Comparison of ENCODE assay signal across 14 cellular contexts in the genomic region with DNA sequence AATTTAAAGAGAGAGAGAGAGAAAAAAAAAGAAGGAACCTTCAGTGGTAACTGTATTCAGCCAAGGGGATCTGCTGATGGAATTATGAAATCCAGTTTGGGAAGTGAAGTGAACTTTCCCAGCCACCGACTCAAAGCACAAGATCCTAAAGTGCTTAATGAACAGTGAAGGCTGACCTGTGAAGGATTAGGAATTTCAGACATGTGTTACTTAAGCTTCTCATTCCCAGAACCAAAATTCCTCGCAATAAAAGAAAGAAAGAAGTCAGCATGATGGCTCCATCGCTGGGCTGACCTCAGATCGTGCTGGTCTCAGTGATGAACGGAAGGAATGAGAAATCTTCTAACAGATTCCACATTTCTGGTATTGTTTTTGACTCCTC.
DNase-seq lines count a peak whose midpoint lies in the region; TF ChIP-seq lines count a peak whose summit lies in the region.
"Had no signal": no experiment of that assay in that cellular context is flagged by ENCODE, and none has a peak within 500 bp of the region (broad histone marks: within the 10 kb centered on the region; RNA-seq: fewer than 3 reads in every experiment).

No MANE protein-coding gene starts in this region.

- POLR2A ChIA-PET in AG04450 (lab: Yijun Ruan, JAX): no interaction called here

- TF ChIP-seq POLR2A in prostate gland (IDR thresholded peaks at IDR 0.05): no peak

- H3K36me3 Mint-ChIP-seq in nephron (ENCODE audit: low read depth): no peaks in the 10 kb centered on the region
- H3K36me3 Mint-ChIP-seq: immature natural killer cell had no signal

- peaks cover 4% of the 10 kb centered on the region for H3K27me3 Mint-ChIP-seq in nephron (ENCODE audit: low read depth)

- no peak overlapping the region for H3K9ac ChIP-seq in HUES48 (ENCODE audit: low read depth, low read length)

- no peak overlapping the region for H3K4me3 Mint-ChIP-seq in nephron
- H3K4me3 Mint-ChIP-seq: activated naive CD4-positive, alpha-beta T cell treated with anti-CD3 and anti-CD28 coated beads for 36 hours; immature natural killer cell had no signal

- H3K4me1 ChIP-seq in HUES48 (ENCODE audit: control insufficient read depth, insufficient read depth, low read length): peaks cover 26% of the 10 kb centered on the region
- no peaks in the 10 kb centered on the region for H3K4me1 ChIP-seq in prostate gland (replicated peaks)
- H3K4me1 ChIP-seq: uterus had no signal

- no peaks in the 10 kb centered on the region for H3K9me3 Mint-ChIP-seq in nephron
- H3K9me3 Mint-ChIP-seq: activated naive CD4-positive, alpha-beta T cell treated with anti-CD3 and anti-CD28 coated beads for 36 hours had no signal

- no peak for TF ChIP-seq CTCF in AG04450 (IDR thresholded peaks at IDR 0.05; ENCODE audit: low read depth, low read length)
- no peak for TF ChIP-seq CTCF in nephron (IDR thresholded peaks at IDR 0.05; ENCODE audit: unreplicated experiment in 3 of 3)
- no peak for TF ChIP-seq CTCF in prostate gland (IDR thresholded peaks at IDR 0.05)

- CTCF ChIA-PET in AG04450 (lab: Charles Lee): no interaction called here

- H3K4me1 Mint-ChIP-seq in nephron: peaks cover 12% of the 10 kb centered on the region
- H3K4me1 Mint-ChIP-seq: immature natural killer cell had no signal

- H3K4me3 ChIP-seq in AG04450 (ENCODE audit: low read depth, low read length) (no peak overlapping the region), HUES48 (ENCODE audit: low read depth, low read length) (0 out of 2 replicates have a peak overlapping the region, but pooled peaks have one; percentile 14), prostate gland (no peak overlapping the region)
- H3K4me3 ChIP-seq: MG63, uterus had no signal

- peak overlapping the region in 2 of 3 experiments; percentile 29 to 59 for H3K27ac Mint-ChIP-seq in nephron
- H3K27ac Mint-ChIP-seq: activated naive CD4-positive, alpha-beta T cell treated with anti-CD3 and anti-CD28 coated beads for 36 hours; immature natural killer cell had no signal

- intact Hi-C loops in prostate gland (cut with DNase I): no loop called here

- H3K9me3 ChIP-seq in AG04450 (ENCODE audit: control insufficient read depth, insufficient read depth, low read length): no peaks in the 10 kb centered on the region
- H3K9me3 ChIP-seq in HUES48 (ENCODE audit: control insufficient read depth, insufficient read depth, low read length): no peaks in the 10 kb centered on the region
- no peaks in the 10 kb centered on the region for H3K9me3 ChIP-seq in prostate gland
- H3K9me3 ChIP-seq: MG63, uterus had no signal

- H3K27ac ChIP-seq in AG04450 (ENCODE audit: low read depth, low read length) (peak overlapping the region; percentile 84), HUES48 (ENCODE audit: low read depth, low read length) (no peak overlapping the region), epithelial cell of prostate (peak overlapping the region; percentile 17), prostate gland (no peak overlapping the region)
- H3K27ac ChIP-seq: C4-2B had no signal

- H3K36me3 ChIP-seq in HUES48 (ENCODE audit: control insufficient read depth, insufficient read depth, low read length) (no peaks in the 10 kb centered on the region), prostate gland (no peaks in the 10 kb centered on the region)
- H3K36me3 ChIP-seq: MG63, uterus had no signal

- no peaks in the 10 kb centered on the region for H3K27me3 ChIP-seq in AG04450 (ENCODE audit: control insufficient read depth, insufficient read depth, low read length)
- H3K27me3 ChIP-seq in HUES48 (ENCODE audit: control insufficient read depth, insufficient read depth, low read length): no peaks in the 10 kb centered on the region
- no peaks in the 10 kb centered on the region for H3K27me3 ChIP-seq in prostate gland (replicated peaks; ENCODE audit: insufficient read depth)
- H3K27me3 ChIP-seq: MG63, uterus had no signal

- DNase-seq in AG04450 (ENCODE audit: low read depth, low spot score): no peak
- no peak for DNase-seq in epithelial cell of prostate (ENCODE audit: low read depth, low spot score)
- DNase-seq in ecto neural progenitor cell (ENCODE audit: low spot score): no peak
- no peak for DNase-seq in COLO668 (lab: John Stamatoyannopoulos, UW; ENCODE audit: unreplicated experiment)
- DNase-seq in NCI-H2107 treated with DMSO at 0.1 percent for 48 hours (lab: John Stamatoyannopoulos, UW; ENCODE audit: unreplicated experiment): no peak
- no peak for DNase-seq in prostate gland (ENCODE audit: low spot score)
- DNase-seq: activated naive CD4-positive, alpha-beta T cell treated with anti-CD3 and anti-CD28 coated beads for 36 hours; immature natural killer cell; MG63; stimulated activated CD4-positive, alpha-beta T cell treated with anti-CD3 and anti-CD28 coated beads, Interleukin-15, amount 100 ng/mL, for 24 hours; uterus had no signal

- 66% methylated on average over 5 of the region's 5 CpGs for WGBS in prostate gland

Comparison
In these comparisons a context has a peak if more than half of its experiments do, and no peak if none do; other contexts are left out.
1. H3K27ac ChIP-seq: peak in AG04450 (single experiment) and epithelial cell of prostate (single experiment); none in HUES48 (single experiment) and prostate gland (0 of 2).